ENCODE assay signal across 1 cellular context in the genomic region with DNA sequence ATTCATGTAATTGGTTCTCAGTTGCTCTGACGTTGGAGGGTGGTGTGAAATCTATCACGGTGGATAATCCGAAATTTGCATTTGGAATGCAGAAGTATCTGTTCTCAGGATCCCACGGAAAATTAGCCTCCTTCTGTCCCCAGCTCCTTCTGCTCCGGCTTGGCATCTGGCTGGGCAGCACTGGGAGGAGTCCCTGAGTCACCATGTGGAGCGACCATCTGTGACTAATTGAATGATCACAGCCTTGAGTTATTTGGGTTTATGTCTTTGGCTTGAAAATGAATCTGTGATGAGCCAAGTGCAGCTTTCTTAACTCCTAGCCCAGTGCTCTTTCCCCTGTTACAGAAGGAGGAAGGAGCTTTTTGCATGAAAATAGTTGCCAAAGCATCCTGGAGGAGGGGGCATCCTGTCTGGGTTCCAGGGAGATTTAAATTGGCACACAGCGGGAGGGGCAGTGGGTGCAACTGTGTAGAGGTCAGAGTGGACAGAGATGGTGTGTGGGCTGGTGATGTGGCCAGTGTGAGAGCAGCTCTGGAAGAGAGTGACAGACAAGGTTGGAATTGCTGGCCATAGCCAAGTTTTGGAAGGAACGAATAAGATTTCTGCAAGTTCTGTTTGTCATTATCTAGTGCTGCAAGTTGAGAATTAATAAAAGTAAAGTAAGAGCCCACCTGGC.
TF ChIP-seq lines count a peak whose summit lies in the region.

No MANE protein-coding gene starts in this region.

TF ChIP-seq in GM23338, 12 proteins besides CTCF, POLR2A, EP300 and RAD21 (continued from another document):
- TF ChIP-seq, protein P1, sequence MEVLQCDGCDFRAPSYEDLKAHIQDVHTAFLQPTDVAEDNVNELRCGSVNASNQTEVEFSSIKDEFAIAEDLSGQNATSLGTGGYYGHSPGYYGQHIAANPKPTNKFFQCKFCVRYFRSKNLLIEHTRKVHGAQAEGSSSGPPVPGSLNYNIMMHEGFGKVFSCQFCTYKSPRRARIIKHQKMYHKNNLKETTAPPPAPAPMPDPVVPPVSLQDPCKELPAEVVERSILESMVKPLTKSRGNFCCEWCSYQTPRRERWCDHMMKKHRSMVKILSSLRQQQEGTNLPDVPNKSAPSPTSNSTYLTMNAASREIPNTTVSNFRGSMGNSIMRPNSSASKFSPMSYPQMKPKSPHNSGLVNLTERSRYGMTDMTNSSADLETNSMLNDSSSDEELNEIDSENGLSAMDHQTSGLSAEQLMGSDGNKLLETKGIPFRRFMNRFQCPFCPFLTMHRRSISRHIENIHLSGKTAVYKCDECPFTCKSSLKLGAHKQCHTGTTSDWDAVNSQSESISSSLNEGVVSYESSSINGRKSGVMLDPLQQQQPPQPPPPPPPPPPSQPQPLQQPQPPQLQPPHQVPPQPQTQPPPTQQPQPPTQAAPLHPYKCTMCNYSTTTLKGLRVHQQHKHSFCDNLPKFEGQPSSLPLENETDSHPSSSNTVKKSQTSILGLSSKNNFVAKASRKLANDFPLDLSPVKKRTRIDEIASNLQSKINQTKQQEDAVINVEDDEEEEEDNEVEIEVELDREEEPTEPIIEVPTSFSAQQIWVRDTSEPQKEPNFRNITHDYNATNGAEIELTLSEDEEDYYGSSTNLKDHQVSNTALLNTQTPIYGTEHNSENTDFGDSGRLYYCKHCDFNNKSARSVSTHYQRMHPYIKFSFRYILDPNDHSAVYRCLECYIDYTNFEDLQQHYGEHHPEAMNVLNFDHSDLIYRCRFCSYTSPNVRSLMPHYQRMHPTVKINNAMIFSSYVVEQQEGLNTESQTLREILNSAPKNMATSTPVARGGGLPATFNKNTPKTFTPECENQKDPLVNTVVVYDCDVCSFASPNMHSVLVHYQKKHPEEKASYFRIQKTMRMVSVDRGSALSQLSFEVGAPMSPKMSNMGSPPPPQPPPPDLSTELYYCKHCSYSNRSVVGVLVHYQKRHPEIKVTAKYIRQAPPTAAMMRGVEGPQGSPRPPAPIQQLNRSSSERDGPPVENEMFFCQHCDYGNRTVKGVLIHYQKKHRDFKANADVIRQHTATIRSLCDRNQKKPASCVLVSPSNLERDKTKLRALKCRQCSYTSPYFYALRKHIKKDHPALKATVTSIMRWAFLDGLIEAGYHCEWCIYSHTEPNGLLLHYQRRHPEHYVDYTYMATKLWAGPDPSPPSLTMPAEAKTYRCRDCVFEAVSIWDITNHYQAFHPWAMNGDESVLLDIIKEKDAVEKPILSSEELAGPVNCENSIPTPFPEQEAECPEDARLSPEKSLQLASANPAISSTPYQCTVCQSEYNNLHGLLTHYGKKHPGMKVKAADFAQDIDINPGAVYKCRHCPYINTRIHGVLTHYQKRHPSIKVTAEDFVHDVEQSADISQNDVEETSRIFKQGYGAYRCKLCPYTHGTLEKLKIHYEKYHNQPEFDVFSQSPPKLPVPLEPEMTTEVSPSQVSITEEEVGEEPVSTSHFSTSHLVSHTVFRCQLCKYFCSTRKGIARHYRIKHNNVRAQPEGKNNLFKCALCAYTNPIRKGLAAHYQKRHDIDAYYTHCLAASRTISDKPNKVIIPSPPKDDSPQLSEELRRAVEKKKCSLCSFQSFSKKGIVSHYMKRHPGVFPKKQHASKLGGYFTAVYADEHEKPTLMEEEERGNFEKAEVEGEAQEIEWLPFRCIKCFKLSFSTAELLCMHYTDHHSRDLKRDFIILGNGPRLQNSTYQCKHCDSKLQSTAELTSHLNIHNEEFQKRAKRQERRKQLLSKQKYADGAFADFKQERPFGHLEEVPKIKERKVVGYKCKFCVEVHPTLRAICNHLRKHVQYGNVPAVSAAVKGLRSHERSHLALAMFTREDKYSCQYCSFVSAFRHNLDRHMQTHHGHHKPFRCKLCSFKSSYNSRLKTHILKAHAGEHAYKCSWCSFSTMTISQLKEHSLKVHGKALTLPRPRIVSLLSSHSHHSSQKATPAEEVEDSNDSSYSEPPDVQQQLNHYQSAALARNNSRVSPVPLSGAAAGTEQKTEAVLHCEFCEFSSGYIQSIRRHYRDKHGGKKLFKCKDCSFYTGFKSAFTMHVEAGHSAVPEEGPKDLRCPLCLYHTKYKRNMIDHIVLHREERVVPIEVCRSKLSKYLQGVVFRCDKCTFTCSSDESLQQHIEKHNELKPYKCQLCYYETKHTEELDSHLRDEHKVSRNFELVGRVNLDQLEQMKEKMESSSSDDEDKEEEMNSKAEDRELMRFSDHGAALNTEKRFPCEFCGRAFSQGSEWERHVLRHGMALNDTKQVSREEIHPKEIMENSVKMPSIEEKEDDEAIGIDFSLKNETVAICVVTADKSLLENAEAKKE (CRISPR knock-in tag; IDR thresholded peaks at IDR 0.05), result no peak
